Comparison of ENCODE assay signal across 8 cellular contexts in genomic region chr21:35138665-35139381, GRCh38.
DNase-seq lines count a peak whose midpoint lies in the region; ATAC-seq lines count a peak whose summit lies in the region.

No MANE protein-coding gene starts in this region.

- intact Hi-C loops in sciatic nerve (cut with DNase I) = no loop called here

- H3K36me3 Mint-ChIP-seq in effector memory CD8-positive, alpha-beta T cell (ENCODE audit: insufficient read depth) = no peaks in the 10 kb centered on the region

- peak; percentile 30 for DNase-seq in activated CD4-positive, alpha-beta T cell treated with anti-CD3 and anti-CD28 coated beads for 1 hour
- peak in 2 of 3 experiments; percentile 22 to 31 for DNase-seq in effector memory CD8-positive, alpha-beta T cell
- peak; percentile 53 for DNase-seq in stimulated activated CD8-positive, alpha-beta memory T cell treated with anti-CD3 and anti-CD28 coated beads, Interleukin-12 subunit alpha, Interleukin-12 subunit beta, amount 100 ng/mL, for 4 hours (ENCODE audit: low read depth)
- DNase-seq in NCI-H187 treated with DMSO at 0.1 percent for 48 hours (lab: John Stamatoyannopoulos, UW) (no peak), sciatic nerve (ENCODE audit: low spot score) (no peak)

- H3K4me3 Mint-ChIP-seq in effector memory CD8-positive, alpha-beta T cell = peak overlapping the region; percentile 48 to 60

- no peaks in the 10 kb centered on the region for H3K9me3 Mint-ChIP-seq in effector memory CD8-positive, alpha-beta T cell

- peak; percentile 47 for ATAC-seq in HG02642 (IDR thresholded peaks at IDR 0.05; ENCODE audit: poor library complexity, unreplicated experiment)
- peak; percentile 94 for ATAC-seq in effector memory CD8-positive, alpha-beta T cell (replicated peaks)
- ATAC-seq in HG02870 (IDR thresholded peaks at IDR 0.05; ENCODE audit: unreplicated experiment) = no peak
- ATAC-seq in sciatic nerve = no peak
- no peak for ATAC-seq in HG03469 (IDR thresholded peaks at IDR 0.05; ENCODE audit: unreplicated experiment)

- peak overlapping the region; percentile 38 to 55 for H3K27ac Mint-ChIP-seq in effector memory CD8-positive, alpha-beta T cell

- no peaks in the 10 kb centered on the region for H3K27me3 Mint-ChIP-seq in effector memory CD8-positive, alpha-beta T cell

- H3K4me1 Mint-ChIP-seq in effector memory CD8-positive, alpha-beta T cell (ENCODE audit: low read depth in 2 of 2) = peaks cover 4 to 19% of the 10 kb centered on the region in 2 donors

Comparison
In these comparisons a context has a peak if more than half of its experiments do, and no peak if none do; other contexts are left out.
1. ATAC-seq: peak in HG02642 (single experiment) and effector memory CD8-positive, alpha-beta T cell (single experiment); none in HG02870 (single experiment), sciatic nerve (single experiment) and HG03469 (single experiment).
2. DNase-seq: peak in activated CD4-positive, alpha-beta T cell treated with anti-CD3 and anti-CD28 coated beads for 1 hour (single experiment), effector memory CD8-positive, alpha-beta T cell (2 of 3) and stimulated activated CD8-positive, alpha-beta memory T cell treated with anti-CD3 and anti-CD28 coated beads, Interleukin-12 subunit alpha, Interleukin-12 subunit beta, amount 100 ng/mL, for 4 hours (single experiment); none in NCI-H187 treated with DMSO at 0.1 percent for 48 hours (single experiment) and sciatic nerve (single experiment).